Comparison of ENCODE assay signal across 1 cellular context in genomic region chr3:167304077-167304476, GRCh38.
TF ChIP-seq lines count a peak whose summit lies in the region.

No MANE protein-coding gene starts in this region.

TF ChIP-seq in HepG2, 621 proteins besides CTCF, POLR2A, EP300 and RAD21 (continued from another document):
- TF ChIP-seq, protein P1, sequence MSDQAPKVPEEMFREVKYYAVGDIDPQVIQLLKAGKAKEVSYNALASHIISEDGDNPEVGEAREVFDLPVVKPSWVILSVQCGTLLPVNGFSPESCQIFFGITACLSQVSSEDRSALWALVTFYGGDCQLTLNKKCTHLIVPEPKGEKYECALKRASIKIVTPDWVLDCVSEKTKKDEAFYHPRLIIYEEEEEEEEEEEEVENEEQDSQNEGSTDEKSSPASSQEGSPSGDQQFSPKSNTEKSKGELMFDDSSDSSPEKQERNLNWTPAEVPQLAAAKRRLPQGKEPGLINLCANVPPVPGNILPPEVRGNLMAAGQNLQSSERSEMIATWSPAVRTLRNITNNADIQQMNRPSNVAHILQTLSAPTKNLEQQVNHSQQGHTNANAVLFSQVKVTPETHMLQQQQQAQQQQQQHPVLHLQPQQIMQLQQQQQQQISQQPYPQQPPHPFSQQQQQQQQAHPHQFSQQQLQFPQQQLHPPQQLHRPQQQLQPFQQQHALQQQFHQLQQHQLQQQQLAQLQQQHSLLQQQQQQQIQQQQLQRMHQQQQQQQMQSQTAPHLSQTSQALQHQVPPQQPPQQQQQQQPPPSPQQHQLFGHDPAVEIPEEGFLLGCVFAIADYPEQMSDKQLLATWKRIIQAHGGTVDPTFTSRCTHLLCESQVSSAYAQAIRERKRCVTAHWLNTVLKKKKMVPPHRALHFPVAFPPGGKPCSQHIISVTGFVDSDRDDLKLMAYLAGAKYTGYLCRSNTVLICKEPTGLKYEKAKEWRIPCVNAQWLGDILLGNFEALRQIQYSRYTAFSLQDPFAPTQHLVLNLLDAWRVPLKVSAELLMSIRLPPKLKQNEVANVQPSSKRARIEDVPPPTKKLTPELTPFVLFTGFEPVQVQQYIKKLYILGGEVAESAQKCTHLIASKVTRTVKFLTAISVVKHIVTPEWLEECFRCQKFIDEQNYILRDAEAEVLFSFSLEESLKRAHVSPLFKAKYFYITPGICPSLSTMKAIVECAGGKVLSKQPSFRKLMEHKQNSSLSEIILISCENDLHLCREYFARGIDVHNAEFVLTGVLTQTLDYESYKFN (CRISPR knock-in tag; conservative IDR thresholded peaks at IDR 0.05), result peak; percentile 49
- TF ChIP-seq HNF4A (CRISPR knock-in tag; IDR thresholded peaks at IDR 0.05) (peak; percentile 68), RARA (CRISPR knock-in tag; IDR thresholded peaks at IDR 0.05) (peak; percentile 51; the same call in 1 of the 2 replicates), FLYWCH1 (CRISPR knock-in tag; IDR thresholded peaks at IDR 0.05) (no peak), FOXO1 (CRISPR knock-in tag; IDR thresholded peaks at IDR 0.05) (no peak), ARID5B (CRISPR knock-in tag; IDR thresholded peaks at IDR 0.05) (peak; percentile 47; the same call in 1 of the 2 replicates), SKI (IDR thresholded peaks at IDR 0.05; ENCODE audit: partially characterized antibody) (peak; percentile 37), SOX13 (IDR thresholded peaks at IDR 0.05) (no peak), SOX13 (CRISPR knock-in tag; conservative IDR thresholded peaks at IDR 0.05 in 1 of 2, IDR thresholded peaks at IDR 0.05 in 1 of 2) (peak in 1 of 2 experiments; percentile 6; a peak in 1 of 4 replicates), BCL6 (CRISPR knock-in tag; IDR thresholded peaks at IDR 0.05) (peak; percentile 40; the same call in 1 of the 2 replicates), ZNF230 (CRISPR knock-in tag; IDR thresholded peaks at IDR 0.05) (no peak), U2AF1 (optimal IDR thresholded peaks at IDR 0.05; ENCODE audit: low read depth, low read length) (no peak), FOXJ3 (CRISPR knock-in tag; IDR thresholded peaks at IDR 0.05; ENCODE audit: borderline replicate concordance) (peak; percentile 39; the same call in 1 of the 2 replicates), FOXP1 (IDR thresholded peaks at IDR 0.05) (no peak), FOXP1 (CRISPR knock-in tag; IDR thresholded peaks at IDR 0.05) (0 out of 2 replicates have a peak, but pooled peaks have one; percentile 19)
- TF ChIP-seq, protein P2, sequence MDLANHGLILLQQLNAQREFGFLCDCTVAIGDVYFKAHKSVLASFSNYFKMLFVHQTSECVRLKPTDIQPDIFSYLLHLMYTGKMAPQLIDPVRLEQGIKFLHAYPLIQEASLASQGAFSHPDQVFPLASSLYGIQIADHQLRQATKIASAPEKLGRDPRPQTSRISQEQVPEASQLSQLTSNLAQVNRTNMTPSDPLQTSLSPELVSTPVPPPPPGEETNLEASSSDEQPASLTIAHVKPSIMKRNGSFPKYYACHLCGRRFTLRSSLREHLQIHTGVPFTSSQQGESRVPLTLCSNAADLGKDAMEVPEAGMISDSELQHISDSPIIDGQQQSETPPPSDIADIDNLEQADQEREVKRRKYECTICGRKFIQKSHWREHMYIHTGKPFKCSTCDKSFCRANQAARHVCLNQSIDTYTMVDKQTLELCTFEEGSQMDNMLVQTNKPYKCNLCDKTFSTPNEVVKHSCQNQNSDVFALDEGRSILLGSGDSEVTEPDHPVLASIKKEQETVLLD (CRISPR knock-in tag; IDR thresholded peaks at IDR 0.05; ENCODE audit: low read depth), result no peak
- TF ChIP-seq, protein P3, sequence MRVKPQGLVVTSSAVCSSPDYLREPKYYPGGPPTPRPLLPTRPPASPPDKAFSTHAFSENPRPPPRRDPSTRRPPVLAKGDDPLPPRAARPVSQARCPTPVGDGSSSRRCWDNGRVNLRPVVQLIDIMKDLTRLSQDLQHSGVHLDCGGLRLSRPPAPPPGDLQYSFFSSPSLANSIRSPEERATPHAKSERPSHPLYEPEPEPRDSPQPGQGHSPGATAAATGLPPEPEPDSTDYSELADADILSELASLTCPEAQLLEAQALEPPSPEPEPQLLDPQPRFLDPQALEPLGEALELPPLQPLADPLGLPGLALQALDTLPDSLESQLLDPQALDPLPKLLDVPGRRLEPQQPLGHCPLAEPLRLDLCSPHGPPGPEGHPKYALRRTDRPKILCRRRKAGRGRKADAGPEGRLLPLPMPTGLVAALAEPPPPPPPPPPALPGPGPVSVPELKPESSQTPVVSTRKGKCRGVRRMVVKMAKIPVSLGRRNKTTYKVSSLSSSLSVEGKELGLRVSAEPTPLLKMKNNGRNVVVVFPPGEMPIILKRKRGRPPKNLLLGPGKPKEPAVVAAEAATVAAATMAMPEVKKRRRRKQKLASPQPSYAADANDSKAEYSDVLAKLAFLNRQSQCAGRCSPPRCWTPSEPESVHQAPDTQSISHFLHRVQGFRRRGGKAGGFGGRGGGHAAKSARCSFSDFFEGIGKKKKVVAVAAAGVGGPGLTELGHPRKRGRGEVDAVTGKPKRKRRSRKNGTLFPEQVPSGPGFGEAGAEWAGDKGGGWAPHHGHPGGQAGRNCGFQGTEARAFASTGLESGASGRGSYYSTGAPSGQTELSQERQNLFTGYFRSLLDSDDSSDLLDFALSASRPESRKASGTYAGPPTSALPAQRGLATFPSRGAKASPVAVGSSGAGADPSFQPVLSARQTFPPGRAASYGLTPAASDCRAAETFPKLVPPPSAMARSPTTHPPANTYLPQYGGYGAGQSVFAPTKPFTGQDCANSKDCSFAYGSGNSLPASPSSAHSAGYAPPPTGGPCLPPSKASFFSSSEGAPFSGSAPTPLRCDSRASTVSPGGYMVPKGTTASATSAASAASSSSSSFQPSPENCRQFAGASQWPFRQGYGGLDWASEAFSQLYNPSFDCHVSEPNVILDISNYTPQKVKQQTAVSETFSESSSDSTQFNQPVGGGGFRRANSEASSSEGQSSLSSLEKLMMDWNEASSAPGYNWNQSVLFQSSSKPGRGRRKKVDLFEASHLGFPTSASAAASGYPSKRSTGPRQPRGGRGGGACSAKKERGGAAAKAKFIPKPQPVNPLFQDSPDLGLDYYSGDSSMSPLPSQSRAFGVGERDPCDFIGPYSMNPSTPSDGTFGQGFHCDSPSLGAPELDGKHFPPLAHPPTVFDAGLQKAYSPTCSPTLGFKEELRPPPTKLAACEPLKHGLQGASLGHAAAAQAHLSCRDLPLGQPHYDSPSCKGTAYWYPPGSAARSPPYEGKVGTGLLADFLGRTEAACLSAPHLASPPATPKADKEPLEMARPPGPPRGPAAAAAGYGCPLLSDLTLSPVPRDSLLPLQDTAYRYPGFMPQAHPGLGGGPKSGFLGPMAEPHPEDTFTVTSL (CRISPR knock-in tag; IDR thresholded peaks at IDR 0.05; ENCODE audit: borderline replicate concordance), result 0 out of 2 replicates have a peak, but pooled peaks have one; percentile 30
- TF ChIP-seq, protein P4, sequence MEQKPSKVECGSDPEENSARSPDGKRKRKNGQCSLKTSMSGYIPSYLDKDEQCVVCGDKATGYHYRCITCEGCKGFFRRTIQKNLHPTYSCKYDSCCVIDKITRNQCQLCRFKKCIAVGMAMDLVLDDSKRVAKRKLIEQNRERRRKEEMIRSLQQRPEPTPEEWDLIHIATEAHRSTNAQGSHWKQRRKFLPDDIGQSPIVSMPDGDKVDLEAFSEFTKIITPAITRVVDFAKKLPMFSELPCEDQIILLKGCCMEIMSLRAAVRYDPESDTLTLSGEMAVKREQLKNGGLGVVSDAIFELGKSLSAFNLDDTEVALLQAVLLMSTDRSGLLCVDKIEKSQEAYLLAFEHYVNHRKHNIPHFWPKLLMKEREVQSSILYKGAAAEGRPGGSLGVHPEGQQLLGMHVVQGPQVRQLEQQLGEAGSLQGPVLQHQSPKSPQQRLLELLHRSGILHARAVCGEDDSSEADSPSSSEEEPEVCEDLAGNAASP (CRISPR knock-in tag; IDR thresholded peaks at IDR 0.05; ENCODE audit: borderline replicate concordance), result peak; percentile 58; the same call in 1 of the 2 replicates
TF ChIP-seq in HepG2: peak in this region for 17.
